ENCODE assay signal across 29 cellular contexts in the genomic region with DNA sequence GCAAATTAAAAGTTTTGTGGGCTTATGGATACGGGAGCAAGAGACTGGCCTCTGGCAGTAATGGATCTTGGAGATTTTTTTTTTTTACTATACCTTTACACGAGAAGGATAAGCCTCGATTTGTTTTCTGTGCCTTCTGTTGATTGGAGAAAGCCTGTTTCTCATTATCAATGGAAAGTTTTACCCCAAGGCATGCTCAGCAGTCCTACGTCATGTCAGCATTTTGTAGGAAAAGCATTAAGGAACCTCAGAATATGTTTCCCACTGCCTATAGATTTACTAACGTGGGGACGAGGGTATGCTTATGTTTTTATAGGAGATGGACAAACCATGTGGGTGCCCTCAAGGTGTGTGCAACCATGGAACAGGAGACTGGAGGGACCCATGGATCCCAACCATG. TPM values are rescaled to one million over a fixed set of nuclear protein-coding genes. Genes with fewer than 3 reads are reported as not detected.
"Had no signal": no experiment of that assay in that cellular context is flagged by ENCODE, and none has a peak within 500 bp of the region (broad histone marks: within the 10 kb centered on the region; RNA-seq: fewer than 3 reads in every experiment).

No MANE protein-coding gene starts in this region.

- DNase-seq: activated CD4-positive, alpha-beta memory T cell treated with anti-CD3 and anti-CD28 coated beads for 36 hours; activated CD4-positive, alpha-beta T cell treated with anti-CD3 and anti-CD28 coated beads, Interleukin-2, amount 10 ng/mL, durations not matched to agents 7 days and 5 days; activated CD4-positive, CD25-positive, alpha-beta regulatory T cell; activated CD8-positive, alpha-beta memory T cell treated with anti-CD3 and anti-CD28 coated beads for 24 hours; activated effector memory CD4-positive, alpha-beta T cell treated with anti-CD3 and anti-CD28 coated beads, Interleukin-2, amount 50 U/mL, for 16 hours; activated naive CD4-positive, alpha-beta T cell treated with anti-CD3 and anti-CD28 coated beads for 36 hours; activated T-cell treated with anti-CD3 and anti-CD28 coated beads, Interleukin-2, amount 50 U/mL, for 4 hours; amygdala; MG63; MV-4-11; NCI-H1092 treated with DMSO at 0.1 percent for 48 hours; NCI-H1417 treated with DMSO at 0.1 percent for 48 hours; NCI-H1694; NCI-H2029; NCI-H2107; NCI-H2171 treated with DMSO at 0.1 percent for 48 hours; NCI-H226; NCI-H526; NCI-H82; OCI-M1; SHP77 treated with DMSO at 0.1 percent for 48 hours; T-cell; T-helper 2 cell; T1000 had no signal

- ATAC-seq: activated T-cell treated with anti-CD3 and anti-CD28 coated beads, Interleukin-2, amount 50 U/mL, for 4 hours; Panc1; T-cell had no signal

- H3K4me3 ChIP-seq: MG63 had no signal

- H3K36me3 ChIP-seq: MG63 had no signal

- H3K9me3 ChIP-seq: MG63 had no signal

- H3K27ac ChIP-seq: RWPE1 had no signal

RNA-seq across cellular contexts. Expression of gene CD300LG, which starts 26.8 kb away (rescaled TPM):
- total RNA-seq: activated CD4-positive, alpha-beta memory T cell treated with anti-CD3 and anti-CD28 coated beads for 36 hours; activated CD4-positive, alpha-beta T cell treated with anti-CD3 and anti-CD28 coated beads, Interleukin-2, amount 10 ng/mL, durations not matched to agents 7 days and 5 days; activated naive CD4-positive, alpha-beta T cell treated with anti-CD3 and anti-CD28 coated beads for 36 hours; activated T-cell treated with anti-CD3 and anti-CD28 coated beads, Interleukin-2, amount 50 U/mL, for 4 hours; astrocyte; NCI-H460; SK-MEL-5; T-cell had no signal

RNA-seq across cellular contexts. Expression of gene MPP3, which starts 40.9 kb away (rescaled TPM):
- total RNA-seq: activated CD4-positive, alpha-beta T cell treated with anti-CD3 and anti-CD28 coated beads, Interleukin-2, amount 10 ng/mL, durations not matched to agents 7 days and 5 days had no signal
